In genomic region chr10:110919349-110919931, GRCh38 we compare ENCODE assay signal across 8 cellular contexts. TPM values are rescaled to one million over a fixed set of nuclear protein-coding genes. Genes with fewer than 3 reads are reported as not detected.
A peak's percentile ranks its signal among the peaks of the same experiment; 100 is the strongest.
DNase-seq lines count a peak whose midpoint lies in the region; ATAC-seq, FAIRE-seq and TF ChIP-seq lines count a peak whose summit lies in the region.

TSS of gene SHOC2 (plus strand) at chr10:110919604. CDS start at chr10:110964359, 44,755 bp downstream.

- peak within 1 kb of the TSS; percentile 98 for H3K27ac Mint-ChIP-seq in stimulated activated naive B cell treated with anti-CD40 and anti-IgM and Interleukin-4, amounts not matched to agents 10 μg/mL and 1 μg/mL and 100 μg/mL, for 72 hours

- H3K23me2 ChIP-seq in H1 (ENCODE audit: low read depth, low read length) = no peaks in the 10 kb centered on the region; the same call in 1 of the 2 replicates

- peak within 1 kb of the TSS; percentile 75; the same call in 1 of the 2 replicates for H2BK15ac ChIP-seq in H1 (ENCODE audit: low read length)

- H3K14ac ChIP-seq in H1 (ENCODE audit: insufficient read length) = no peak within 1 kb of the TSS

- H3K36me3 ChIP-seq in DOHH2 (ENCODE audit: control insufficient read depth, low read length) = peaks cover 32% of the 10 kb centered on the region
- H3K36me3 ChIP-seq in Karpas-422 (ENCODE audit: insufficient read depth, low read length) = no peaks in the 10 kb centered on the region
- no peaks in the 10 kb centered on the region for H3K36me3 ChIP-seq in H1 (ENCODE audit: control insufficient read depth in 2 of 4, insufficient read depth in 4 of 4, low read length in 3 of 4)
- no peaks in the 10 kb centered on the region for H3K36me3 ChIP-seq in muscle layer of colon (ENCODE audit: insufficient read depth, low read length)

- peak within 1 kb of the TSS; percentile 89; the same call in 1 of the 2 replicates for H3K18ac ChIP-seq in H1 (ENCODE audit: extremely low read depth, low read length)

- no peak; a peak in 1 of 3 replicates for TF ChIP-seq POLR2A in H1 (IDR thresholded peaks at IDR 0.05; ENCODE audit: control extremely low read depth in 1 of 2, low read depth in 2 of 2, low read length in 2 of 2)

- H3K56ac ChIP-seq in H1 (replicated peaks; ENCODE audit: insufficient read length, low read depth, low read length) = peak within 1 kb of the TSS; percentile 33

- H3K9me2 ChIP-seq in DOHH2 (replicated peaks; ENCODE audit: control insufficient read depth, low read length) = no peaks in the 10 kb centered on the region
- H3K9me2 ChIP-seq in Karpas-422 (replicated peaks; ENCODE audit: insufficient read depth, low read length) = no peaks in the 10 kb centered on the region

- H3K4me2 ChIP-seq in DOHH2 (ENCODE audit: low read length) (peak within 1 kb of the TSS; percentile 88), Karpas-422 (ENCODE audit: low read depth, low read length, poor library complexity, severe bottlenecking) (peak within 1 kb of the TSS; percentile 93), H1 (ENCODE audit: insufficient read depth in 1 of 2, low read depth in 2 of 2, low read length in 2 of 2) (peak within 1 kb of the TSS; percentile 82 to 88)

- POLR2A ChIA-PET in H1 (lab: Charles Lee; ENCODE audit: partially characterized antibody) = interaction anchor here (0.7 to 2.2 kb wide), 6 partner anchors 11 to 302 kb away, joined by 3 to 9 read pairs (median 4); partner anchors contain the start of gene PDCD4

- 1% methylated on average over 14 of the region's 61 CpGs; no CpG with 5 or more reads in 1 of the 2 experiments for WGBS in H1 (ENCODE audit: extremely low coverage in 1 of 2, insufficient coverage in 1 of 2, insufficient read length in 1 of 2, insufficient replicate concordance in 2 of 2, low coverage in 1 of 2, low lambda C conversion rate in 2 of 2, missing lambda C conversion rate in 1 of 2), 2 experiments

- H2AK5ac ChIP-seq in H1 (ENCODE audit: low read depth, low read length) = no peak within 1 kb of the TSS

- H3K9me3 ChIP-seq in DOHH2 (ENCODE audit: control insufficient read depth, insufficient read depth, low read length) (no peaks in the 10 kb centered on the region), Karpas-422 (ENCODE audit: low read length) (no peaks in the 10 kb centered on the region), H1 (ENCODE audit: insufficient read depth in 2 of 2, low read depth in 1 of 2, low read length in 1 of 2) (no peaks in the 10 kb centered on the region), muscle layer of colon (ENCODE audit: low read length) (no peaks in the 10 kb centered on the region)

- H3K4me1 ChIP-seq in DOHH2 (ENCODE audit: control insufficient read depth, low read length) (peaks cover 67% of the 10 kb centered on the region), Karpas-422 (ENCODE audit: low read length) (peaks cover 32% of the 10 kb centered on the region), H1 (replicated peaks in 1 of 4; ENCODE audit: control insufficient read depth in 3 of 4, insufficient read depth in 4 of 4, low read length in 3 of 4) (peaks cover 0 to 7% (median 4%) of the 10 kb centered on the region in 4 experiments; a peak in 5 of 7 replicates), muscle layer of colon (ENCODE audit: insufficient read depth, low read length) (peaks cover 24% of the 10 kb centered on the region)

- peaks cover 53% of the 10 kb centered on the region for H3K79me2 ChIP-seq in DOHH2 (ENCODE audit: control insufficient read depth, low read length)
- H3K79me2 ChIP-seq in Karpas-422 (ENCODE audit: low read length) = peaks cover 26% of the 10 kb centered on the region
- H3K79me2 ChIP-seq in H1 (ENCODE audit: control insufficient read depth in 1 of 2, insufficient read depth in 2 of 2, low read length in 2 of 2) = peaks cover 7 to 54% of the 10 kb centered on the region in 2 experiments; a peak in 3 of 4 replicates

- DNase-seq in Karpas-422 = peak; percentile 100
- DNase-seq in activated CD8-positive, alpha-beta memory T cell treated with anti-CD3 and anti-CD28 coated beads for 24 hours = peak; percentile 96
- peak in 1 of 2 experiments; percentile 80 for DNase-seq in H1 (ENCODE audit: low read depth in 1 of 2, low spot score in 2 of 2)
- peak; percentile 99 for DNase-seq in stimulated activated naive B cell treated with anti-CD40 and anti-IgM and Interleukin-4, amounts not matched to agents 10 μg/mL and 1 μg/mL and 100 μg/mL, for 72 hours
- no peak for DNase-seq in RCC 7860 (ENCODE audit: low spot score)

- peaks cover 8% of the 10 kb centered on the region for H3F3A ChIP-seq in DOHH2 (ENCODE audit: control insufficient read depth, insufficient read depth)

- CTCF ChIA-PET in H1 (lab: Charles Lee; ENCODE audit: partially characterized antibody) = interaction anchor here (2.7 kb wide), 1 partner anchor 115 kb away, joined by 6 read pairs; no protein-coding TSS in a partner anchor

- no peak within 1 kb of the TSS for H2BK20ac ChIP-seq in H1 (ENCODE audit: low read length)

- peak within 1 kb of the TSS; percentile 88 for H3K4me3 ChIP-seq in DOHH2 (ENCODE audit: low read length)
- peak within 1 kb of the TSS; percentile 90 for H3K4me3 ChIP-seq in Karpas-422 (ENCODE audit: low read length)
- peak within 1 kb of the TSS; percentile 85 to 100 (median 98) for H3K4me3 ChIP-seq in H1 (ENCODE audit: extremely low read depth in 1 of 4, insufficient read depth in 2 of 4, low read depth in 3 of 4, low read length in 4 of 4)
- H3K4me3 ChIP-seq in muscle layer of colon (ENCODE audit: low read depth in 1 of 2, low read length in 2 of 2) = peak within 1 kb of the TSS; percentile 67 to 97

- peak within 1 kb of the TSS; percentile 85 for H2BK5ac ChIP-seq in H1 (ENCODE audit: low read depth, low read length)

- peak within 1 kb of the TSS; percentile 91 for H3K4ac ChIP-seq in H1 (replicated peaks; ENCODE audit: insufficient read length, low read depth, low read length)

- no peaks in the 10 kb centered on the region for H3K9me3 Mint-ChIP-seq in stimulated activated naive B cell treated with anti-CD40 and anti-IgM and Interleukin-4, amounts not matched to agents 10 μg/mL and 1 μg/mL and 100 μg/mL, for 72 hours

- TF ChIP-seq EP300 in H1 (IDR thresholded peaks at IDR 0.05; ENCODE audit: borderline replicate concordance in 1 of 2, low read depth in 2 of 2, low read length in 2 of 2) = no peak; a peak in 1 of 3 replicates

- peak within 1 kb of the TSS; percentile 92 for H3K9ac ChIP-seq in Karpas-422 (ENCODE audit: low read length)
- peak within 1 kb of the TSS; percentile 75 to 91 (median 86) for H3K9ac ChIP-seq in H1 (replicated peaks in 1 of 4; ENCODE audit: extremely low read depth in 1 of 4, low read depth in 3 of 4, low read length in 3 of 4)
- H3K9ac ChIP-seq in muscle layer of colon (ENCODE audit: low read length) = peak within 1 kb of the TSS; percentile 98

- H2BK12ac ChIP-seq in H1 (ENCODE audit: low read depth, low read length) = peak within 1 kb of the TSS; percentile 52

- H4K91ac ChIP-seq in H1 (replicated peaks; ENCODE audit: insufficient read length, low read length) = peak within 1 kb of the TSS; percentile 86

- ATAC-seq in GM21528 (IDR thresholded peaks at IDR 0.05; ENCODE audit: low FRiP score, unreplicated experiment) = peak; percentile 8
- peak; percentile 28 to 31 for ATAC-seq in stimulated activated naive B cell treated with anti-CD40 and anti-IgM and Interleukin-4, amounts not matched to agents 10 μg/mL and 1 μg/mL and 100 μg/mL, for 72 hours (replicated peaks)

- H3K27me3 ChIP-seq in DOHH2 (ENCODE audit: control insufficient read depth, low read length) (no peaks in the 10 kb centered on the region), Karpas-422 (ENCODE audit: low read length) (no peaks in the 10 kb centered on the region), H1 (replicated peaks in 1 of 4; ENCODE audit: control insufficient read depth in 3 of 4, extremely low read depth in 1 of 4, insufficient read depth in 3 of 4, low read length in 3 of 4) (no peaks in the 10 kb centered on the region), muscle layer of colon (ENCODE audit: control insufficient read depth in 1 of 2, insufficient read depth in 2 of 2, low read length in 2 of 2) (no peaks in the 10 kb centered on the region)

- no peaks in the 10 kb centered on the region for H3K79me1 ChIP-seq in H1 (ENCODE audit: low read depth, low read length)

- H3K36me3 Mint-ChIP-seq in stimulated activated naive B cell treated with anti-CD40 and anti-IgM and Interleukin-4, amounts not matched to agents 10 μg/mL and 1 μg/mL and 100 μg/mL, for 72 hours = peaks cover 10% of the 10 kb centered on the region in 2 donors

- H3K27ac ChIP-seq in DOHH2 (ENCODE audit: low read depth, low read length) (peak within 1 kb of the TSS; percentile 93), Karpas-422 (ENCODE audit: low read length) (peak within 1 kb of the TSS; percentile 94), H1 (ENCODE audit: low read depth, low read length) (peak within 1 kb of the TSS; percentile 91), muscle layer of colon (ENCODE audit: low read depth, low read length) (peak within 1 kb of the TSS; percentile 94)

- peak within 1 kb of the TSS; percentile 87; the same call in 1 of the 2 replicates for H4K8ac ChIP-seq in H1 (ENCODE audit: extremely low read depth, insufficient read depth, low read length)

- H4K20me1 ChIP-seq in DOHH2 (ENCODE audit: control insufficient read depth, insufficient read depth, low read depth, low read length) (peaks cover 22% of the 10 kb centered on the region), Karpas-422 (ENCODE audit: insufficient read depth, low read depth, low read length) (peaks cover 32% of the 10 kb centered on the region), H1 (replicated peaks in 1 of 2; ENCODE audit: control insufficient read depth in 1 of 2, insufficient read depth in 2 of 2, low read length in 2 of 2) (peaks cover 0 to 1% of the 10 kb centered on the region in 2 experiments)

- H3K4me3 Mint-ChIP-seq in stimulated activated naive B cell treated with anti-CD40 and anti-IgM and Interleukin-4, amounts not matched to agents 10 μg/mL and 1 μg/mL and 100 μg/mL, for 72 hours = peak within 1 kb of the TSS; percentile 98 to 99

- TF ChIP-seq CTCF in DOHH2 (IDR thresholded peaks at IDR 0.05; ENCODE audit: low read depth, low read length, poor library complexity, severe bottlenecking) (no peak), H1 (IDR thresholded peaks at IDR 0.05; ENCODE audit: control extremely low read depth in 1 of 3, insufficient read depth in 1 of 3, low read depth in 1 of 3, low read length in 3 of 3) (peak in 1 of 3 experiments; percentile 14; a peak in 1 of 4 replicates)

- FAIRE-seq in H1 (lab: Jason Lieb, UNC) = no peak
- FAIRE-seq in RCC 7860 (lab: Jason Lieb, UNC) = no peak

- TF ChIP-seq RAD21 in H1 (IDR thresholded peaks at IDR 0.05 in 1 of 2, conservative IDR thresholded peaks at IDR 0.05 in 1 of 2; ENCODE audit: low read depth in 2 of 2, low read length in 2 of 2) = peak; percentile 2 to 13; a peak in 1 of 4 replicates

- peak within 1 kb of the TSS; percentile 96 for H4K5ac ChIP-seq in H1 (ENCODE audit: insufficient read length, low read depth, low read length)

- H3K27me3 Mint-ChIP-seq in stimulated activated naive B cell treated with anti-CD40 and anti-IgM and Interleukin-4, amounts not matched to agents 10 μg/mL and 1 μg/mL and 100 μg/mL, for 72 hours = no peaks in the 10 kb centered on the region

- peaks cover 21 to 40% of the 10 kb centered on the region in 2 donors for H3K4me1 Mint-ChIP-seq in stimulated activated naive B cell treated with anti-CD40 and anti-IgM and Interleukin-4, amounts not matched to agents 10 μg/mL and 1 μg/mL and 100 μg/mL, for 72 hours

- H3K23ac ChIP-seq in H1 (ENCODE audit: insufficient read length) = no peak within 1 kb of the TSS

- peak within 1 kb of the TSS; percentile 86 for H2AFZ ChIP-seq in Karpas-422 (ENCODE audit: low read length)
- peak within 1 kb of the TSS; percentile 93 for H2AFZ ChIP-seq in H1 (ENCODE audit: low read length)

- no peak within 1 kb of the TSS for H2BK120ac ChIP-seq in H1 (replicated peaks; ENCODE audit: low read depth, low read length)

RNA-seq across cellular contexts. Expression of gene SHOC2, which starts in this region (rescaled TPM):
- 10.4 and 30.8 TPM in 2 replicates for total RNA-seq in Karpas-422 (2014; rRNA removed; shearing (Covaris generic); ENCODE audit: low replicate concordance)
- 28.2 and 30.2 TPM in 2 replicates for total RNA-seq in H1 (2021; fragmentation: NEBNext Ultra II Directional; extraction: Animal tissue kit (Norgen Biotek cat#: 25700))
- polyA plus RNA-seq in H1 (2011; rRNA removed) = 4.3 and 7.6 TPM in 2 replicates
- 8.2 TPM for polyA plus RNA-seq in H1 (2011; cell fraction: cytosol; rRNA removed)
- polyA plus RNA-seq in H1 (2011; cell fraction: nucleus; rRNA removed) = 2.5 TPM
- polyA plus RNA-seq in H1 (2012, experiment 1 of 2) = 6.6 to 12.6 TPM (median 8.2 TPM) in 4 replicates
- 0.92 TPM for polyA plus RNA-seq in H1 (2012, experiment 2 of 2)
- 15.2 TPM for polyA plus RNA-seq in H1 (2013, experiment 1 of 2)
- 17.5 TPM for polyA plus RNA-seq in H1 (2013, experiment 2 of 2)
- polyA minus RNA-seq in H1 (2011; rRNA and poly(A)+ RNA removed) = 15.4 and 27.7 TPM in 2 replicates
- polyA minus RNA-seq in H1 (2011; cell fraction: cytosol; rRNA and poly(A)+ RNA removed) = 19.5 TPM
- 47.7 TPM for polyA minus RNA-seq in H1 (2011; cell fraction: nucleus; rRNA and poly(A)+ RNA removed)
